Comparison of ENCODE assay signal across 15 cellular contexts in genomic region chr2:168166902-168167510, GRCh38.
DNase-seq lines count a peak whose midpoint lies in the region; ATAC-seq and TF ChIP-seq lines count a peak whose summit lies in the region.
"Had no signal": no experiment of that assay in that cellular context is flagged by ENCODE, and none has a peak within 500 bp of the region (broad histone marks: within the 10 kb centered on the region; RNA-seq: fewer than 3 reads in every experiment).

No MANE protein-coding gene starts in this region.

- no peak for TF ChIP-seq CTCF in natural killer cell (IDR thresholded peaks at IDR 0.05)
- TF ChIP-seq CTCF in GM10248 (IDR thresholded peaks at IDR 0.05; ENCODE audit: control extremely low read depth, extremely low read depth, low read depth, missing control alignments): no peak

- H3K27ac Mint-ChIP-seq in dendritic cell treated with granulocyte-macrophage colony-stimulating factor and Interleukin-4, amounts not matched to agents 40 ng/mL and 50 ng/mL, for 4 days: peak overlapping the region; percentile 35
- H3K27ac Mint-ChIP-seq in natural killer cell: peak overlapping the region; percentile 41 to 44

- intact Hi-C loops in dendritic cell treated with granulocyte-macrophage colony-stimulating factor and Interleukin-4, amounts not matched to agents 40 ng/mL and 50 ng/mL, for 4 days (cut with micrococcal nuclease): loop anchor here (5.0 kb wide), 1 partner anchor 80 kb away; the partner anchor contains the start of gene STK39
- intact Hi-C loops in natural killer cell (cut with micrococcal nuclease): no loop called here

- ATAC-seq in activated CD4-positive, CD25-positive, alpha-beta regulatory T cell treated with anti-CD3 and anti-CD28 coated beads, Interleukin-2, amount 50 U/mL, for 24 hours: peak; percentile 74 to 82
- ATAC-seq in natural killer cell (peak in 1 of 3 donors; percentile 34), GM18867 (IDR thresholded peaks at IDR 0.05; ENCODE audit: unreplicated experiment) (no peak), HG03025 (IDR thresholded peaks at IDR 0.05; ENCODE audit: low FRiP score, unreplicated experiment) (no peak)

- no peaks in the 10 kb centered on the region for H3K9me3 Mint-ChIP-seq in dendritic cell treated with granulocyte-macrophage colony-stimulating factor and Interleukin-4, amounts not matched to agents 40 ng/mL and 50 ng/mL, for 4 days
- no peaks in the 10 kb centered on the region for H3K9me3 Mint-ChIP-seq in natural killer cell
- H3K9me3 Mint-ChIP-seq: activated naive CD4-positive, alpha-beta T cell treated with anti-CD3 and anti-CD28 coated beads, Interleukin-2, amount 50 U/mL, for 24 hours had no signal

- H3K4me3 Mint-ChIP-seq in dendritic cell treated with granulocyte-macrophage colony-stimulating factor and Interleukin-4, amounts not matched to agents 40 ng/mL and 50 ng/mL, for 4 days: no peak overlapping the region
- H3K4me3 Mint-ChIP-seq in natural killer cell: no peak overlapping the region
- H3K4me3 Mint-ChIP-seq: activated naive CD4-positive, alpha-beta T cell treated with anti-CD3 and anti-CD28 coated beads, Interleukin-2, amount 50 U/mL, for 24 hours had no signal

- H3K27me3 Mint-ChIP-seq in dendritic cell treated with granulocyte-macrophage colony-stimulating factor and Interleukin-4, amounts not matched to agents 40 ng/mL and 50 ng/mL, for 4 days: no peaks in the 10 kb centered on the region
- H3K27me3 Mint-ChIP-seq in natural killer cell (ENCODE audit: low read depth in 2 of 2): no peaks in the 10 kb centered on the region
- H3K27me3 Mint-ChIP-seq: activated naive CD4-positive, alpha-beta T cell treated with anti-CD3 and anti-CD28 coated beads, Interleukin-2, amount 50 U/mL, for 24 hours had no signal

- peaks cover 6% of the 10 kb centered on the region for H3K36me3 Mint-ChIP-seq in dendritic cell treated with granulocyte-macrophage colony-stimulating factor and Interleukin-4, amounts not matched to agents 40 ng/mL and 50 ng/mL, for 4 days (ENCODE audit: low read depth)
- H3K36me3 Mint-ChIP-seq in natural killer cell: peaks cover 15% of the 10 kb centered on the region

- DNase-seq in activated CD4-positive, CD25-positive, alpha-beta regulatory T cell treated with anti-CD3 and anti-CD28 coated beads, Interleukin-2, amount 50 U/mL, for 72 hours: no peak
- DNase-seq in MV-4-11 (lab: John Stamatoyannopoulos, UW) (peak; percentile 2), natural killer cell (no peak), GM10248 (ENCODE audit: extremely low spot score) (no peak)
- DNase-seq: 8988T, GDM1, Karpas-422, NCI-H748 treated with DMSO at 0.1 percent for 48 hours, right lobe of liver, T1000 had no signal

- CTCF ChIA-PET in GM10248 (lab: Yijun Ruan, JAX): no interaction called here

- H3K4me1 Mint-ChIP-seq in dendritic cell treated with granulocyte-macrophage colony-stimulating factor and Interleukin-4, amounts not matched to agents 40 ng/mL and 50 ng/mL, for 4 days (ENCODE audit: low read depth): peaks cover 55% of the 10 kb centered on the region
- peaks cover 48 to 66% of the 10 kb centered on the region in 2 donors for H3K4me1 Mint-ChIP-seq in natural killer cell

- POLR2A ChIA-PET in GM10248 (lab: Yijun Ruan, JAX): no interaction called here

Comparison
In these comparisons a context has a peak if more than half of its experiments do, and no peak if none do; other contexts are left out.
1. ATAC-seq: peak in activated CD4-positive, CD25-positive, alpha-beta regulatory T cell treated with anti-CD3 and anti-CD28 coated beads, Interleukin-2, amount 50 U/mL, for 24 hours (2 of 2); none in GM18867 (single experiment) and HG03025 (single experiment).